In the genomic region with DNA sequence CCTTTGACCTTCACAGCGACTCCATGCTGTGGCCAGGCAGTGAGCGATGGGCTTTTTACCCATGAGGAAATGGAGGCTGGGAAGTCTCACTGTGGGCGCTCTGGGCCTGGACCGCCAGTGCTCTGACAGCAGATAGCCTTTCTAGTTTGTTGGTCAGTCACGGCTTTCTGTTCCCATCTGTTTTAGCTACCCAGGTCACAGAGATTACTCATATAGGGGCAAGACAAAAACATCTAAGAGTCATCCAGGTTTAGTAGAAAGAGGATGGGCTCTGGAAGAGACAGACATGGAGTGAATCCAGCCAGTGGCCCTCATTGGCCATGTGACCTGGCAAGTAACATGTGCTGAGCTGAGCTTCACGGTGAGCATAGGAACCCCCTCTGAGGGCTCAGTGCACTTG, we compare ENCODE assay signal across 20 cellular contexts.
"Had no signal": no experiment of that assay in that cellular context is flagged by ENCODE, and none has a peak within 500 bp of the region (broad histone marks: within the 10 kb centered on the region; RNA-seq: fewer than 3 reads in every experiment).

No MANE protein-coding gene starts in this region.

- H3K4me3 Mint-ChIP-seq: nephron, type B pancreatic cell had no signal

- H3K27me3 Mint-ChIP-seq: naive B cell, type B pancreatic cell had no signal

- DNase-seq: effector memory CD4-positive, alpha-beta T cell; foreskin keratinocyte; heart left ventricle; hippocampal formation; left colon; left ventricle myocardium superior; mesendoderm; naive B cell; posterior cingulate gyrus; spleen; stimulated activated CD4-positive, alpha-beta T cell treated with anti-CD3 and anti-CD28 coated beads, Interleukin-15, amount 100 ng/mL, for 24 hours; stimulated activated CD4-positive, alpha-beta T cell treated with anti-CD3 and anti-CD28 coated beads, Interleukin-1b, Interleukin-23, amount 100 ng/mL, for 48 hours; stimulated activated CD4-positive, alpha-beta T cell treated with anti-CD3 and anti-CD28 coated beads, Interleukin-4, amount 100 ng/mL, for 24 hours; stimulated activated naive CD4-positive, alpha-beta T cell treated with Interleukin-2 at 50 U/mL for 16 hours had no signal

- ATAC-seq: foreskin keratinocyte, heart left ventricle, left colon, left ventricle myocardium superior, sciatic nerve had no signal

- H3K9me3 ChIP-seq: esophagus muscularis mucosa, heart left ventricle, spleen had no signal

- H3K27me3 ChIP-seq: esophagus muscularis mucosa, foreskin keratinocyte, heart left ventricle, spleen had no signal

- H3K27ac ChIP-seq: epithelial cell of prostate, esophagus muscularis mucosa, foreskin keratinocyte, heart left ventricle, spleen had no signal

- H3K9me3 Mint-ChIP-seq: naive B cell, nephron, type B pancreatic cell had no signal

- H3K27ac Mint-ChIP-seq: nephron, type B pancreatic cell had no signal

- H3K4me3 ChIP-seq: esophagus muscularis mucosa, heart left ventricle, lung, spleen had no signal
